ENCODE assay signal across 8 cellular contexts in the genomic region with DNA sequence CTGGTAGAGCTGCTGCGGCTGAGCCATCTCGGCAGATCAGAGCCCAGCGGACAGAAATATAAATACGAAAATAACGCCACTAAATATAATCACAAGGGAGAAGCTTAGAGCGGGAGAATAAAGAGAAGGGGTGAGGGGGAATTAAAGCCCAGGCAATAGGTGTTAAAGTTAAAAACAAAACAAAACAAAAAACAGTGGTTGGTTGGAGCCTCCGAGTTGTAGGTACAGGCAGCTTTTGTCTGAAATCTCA. TPM values are rescaled to one million over a fixed set of nuclear protein-coding genes. Genes with fewer than 3 reads are reported as not detected.
DNase-seq lines count a peak whose midpoint lies in the region; ATAC-seq and TF ChIP-seq lines count a peak whose summit lies in the region.

No MANE protein-coding gene starts in this region.

- 0% methylated on average over 2 to 7 of the region's 7 CpGs for WGBS in gastroesophageal sphincter (ENCODE audit: low coverage in 1 of 2), 2 donors

- H3K36me3 ChIP-seq in gastroesophageal sphincter (peaks cover 0 to 8% of the 10 kb centered on the region in 2 donors), gastrocnemius medialis (no peaks in the 10 kb centered on the region)

- peak overlapping the region; percentile 72 for H3K4me3 Mint-ChIP-seq in activated B cell treated with CpG ODN at 0.5 μM for 24 hours

- H3K27ac ChIP-seq in gastroesophageal sphincter: peak overlapping the region; percentile 90 to 98 (median 98)
- H3K27ac ChIP-seq in gastrocnemius medialis: peak overlapping the region; percentile 83 to 89 (median 87)

- H3K9me3 ChIP-seq in gastroesophageal sphincter: no peaks in the 10 kb centered on the region
- H3K9me3 ChIP-seq in gastrocnemius medialis: no peaks in the 10 kb centered on the region

- TF ChIP-seq POLR2A in gastroesophageal sphincter (IDR thresholded peaks at IDR 0.05) (no peak), gastrocnemius medialis (IDR thresholded peaks at IDR 0.05) (peak in 1 of 2 donors; percentile 3)

- POLR2A ChIA-PET in activated B cell treated with CpG ODN at 0.5 μM for 24 hours (lab: Charles Lee): no interaction called here

- H3K27me3 Mint-ChIP-seq in activated B cell treated with CpG ODN at 0.5 μM for 24 hours: peaks cover 72% of the 10 kb centered on the region

- H3K9me3 Mint-ChIP-seq in activated B cell treated with CpG ODN at 0.5 μM for 24 hours: no peaks in the 10 kb centered on the region

- no peak for TF ChIP-seq EP300 in gastroesophageal sphincter (IDR thresholded peaks at IDR 0.05)

- H3K27me3 ChIP-seq in gastroesophageal sphincter (no peaks in the 10 kb centered on the region), gastrocnemius medialis (peaks cover 0 to 2% (median 1%) of the 10 kb centered on the region in 3 donors)

- CTCF ChIA-PET in activated B cell treated with CpG ODN at 0.5 μM for 24 hours (lab: Charles Lee): no interaction called here

- DNase-seq in GM12864 (ENCODE audit: low read depth) (no peak), activated B cell treated with CpG ODN at 0.5 μM for 24 hours (no peak), gastrocnemius medialis (no peak), HuH-7 (ENCODE audit: low spot score) (no peak), NCI-H146 (lab: John Stamatoyannopoulos, UW) (no peak), NCI-H1092 (lab: John Stamatoyannopoulos, UW) (no peak)

- TF ChIP-seq CTCF in GM12864 (IDR thresholded peaks at IDR 0.05; ENCODE audit: low read depth, low read length, missing control alignments) (no peak), activated B cell treated with CpG ODN at 0.5 μM for 24 hours (IDR thresholded peaks at IDR 0.05) (no peak), gastroesophageal sphincter (IDR thresholded peaks at IDR 0.05) (no peak), gastrocnemius medialis (IDR thresholded peaks at IDR 0.05 in 4 of 5, conservative IDR thresholded peaks at IDR 0.05 in 1 of 5) (no peak)

- no peak overlapping the region for H3K27ac Mint-ChIP-seq in activated B cell treated with CpG ODN at 0.5 μM for 24 hours

- peaks cover 0 to 42% (median 0%) of the 10 kb centered on the region in 3 donors for H3K4me1 ChIP-seq in gastroesophageal sphincter
- H3K4me1 ChIP-seq in gastrocnemius medialis: peaks cover 0 to 18% of the 10 kb centered on the region in 2 donors

- H3K4me3 ChIP-seq in GM12864 (ENCODE audit: low read depth, low read length) (peak overlapping the region; percentile 36; the same call in 1 of the 2 replicates), gastroesophageal sphincter (peak overlapping the region; percentile 68 to 85), gastrocnemius medialis (peak overlapping the region; percentile 80 to 96 (median 88))

- intact Hi-C loops in activated B cell treated with CpG ODN at 0.5 μM for 24 hours (cut with micrococcal nuclease) (loop anchor here (2.0 kb wide), 1 partner anchor 143 kb away; no protein-coding TSS in a partner anchor), gastrocnemius medialis (cut with DNase I; ENCODE audit: low total_unique reads) (loop anchor here (1.0 to 10.0 kb wide), 7 partner anchors 131 to 1789 kb away; a partner anchor contains a TSS)

- peaks cover 42% of the 10 kb centered on the region for H3K4me1 Mint-ChIP-seq in activated B cell treated with CpG ODN at 0.5 μM for 24 hours

- ATAC-seq in activated B cell treated with CpG ODN at 0.5 μM for 24 hours (ENCODE audit: low read depth) (no peak), gastroesophageal sphincter (no peak), gastrocnemius medialis (no peak), HG02798 (IDR thresholded peaks at IDR 0.05; ENCODE audit: poor library complexity, unreplicated experiment) (no peak)

- no peaks in the 10 kb centered on the region for H3K36me3 Mint-ChIP-seq in activated B cell treated with CpG ODN at 0.5 μM for 24 hours (ENCODE audit: low read depth)

- in situ Hi-C loops in gastrocnemius medialis (cut with MboI; ENCODE audit: low sequenced_read_pairs in 4 of 4): loop anchor here (5.0 to 25.0 kb wide), 5 partner anchors 149 to 1604 kb away; no protein-coding TSS in a partner anchor

RNA-seq across cellular contexts. Expression of a gene that starts 1.3 kb away (rescaled TPM):
- total RNA-seq in activated B cell treated with CpG ODN at 0.5 μM for 24 hours: not detected in 2 replicates
- 100 to 1,000 TPM; 114 to 305 (median 181) TPM for total RNA-seq in gastroesophageal sphincter
- 1 to 10 TPM; 1.3 to 8.2 (median 2.0) TPM for total RNA-seq in gastrocnemius medialis

Comparison
In these comparisons a context has a peak if more than half of its experiments do, and no peak if none do; other contexts are left out.
1. H3K4me3 ChIP-seq: peak in every context shown above with its lines; median percentile 88 in gastrocnemius medialis; 76 in gastroesophageal sphincter; 36 in GM12864.
2. RNA of a gene that starts 1.3 kb away (total RNA-seq): 114 to 305 TPM in gastroesophageal sphincter; 1.3 to 8.2 TPM in gastrocnemius medialis and not detected in activated B cell treated with CpG ODN at 0.5 μM for 24 hours; every median in the first group is over 10 times any median in the second.